7 cellular contexts compared by ENCODE assay signal in the genomic region with DNA sequence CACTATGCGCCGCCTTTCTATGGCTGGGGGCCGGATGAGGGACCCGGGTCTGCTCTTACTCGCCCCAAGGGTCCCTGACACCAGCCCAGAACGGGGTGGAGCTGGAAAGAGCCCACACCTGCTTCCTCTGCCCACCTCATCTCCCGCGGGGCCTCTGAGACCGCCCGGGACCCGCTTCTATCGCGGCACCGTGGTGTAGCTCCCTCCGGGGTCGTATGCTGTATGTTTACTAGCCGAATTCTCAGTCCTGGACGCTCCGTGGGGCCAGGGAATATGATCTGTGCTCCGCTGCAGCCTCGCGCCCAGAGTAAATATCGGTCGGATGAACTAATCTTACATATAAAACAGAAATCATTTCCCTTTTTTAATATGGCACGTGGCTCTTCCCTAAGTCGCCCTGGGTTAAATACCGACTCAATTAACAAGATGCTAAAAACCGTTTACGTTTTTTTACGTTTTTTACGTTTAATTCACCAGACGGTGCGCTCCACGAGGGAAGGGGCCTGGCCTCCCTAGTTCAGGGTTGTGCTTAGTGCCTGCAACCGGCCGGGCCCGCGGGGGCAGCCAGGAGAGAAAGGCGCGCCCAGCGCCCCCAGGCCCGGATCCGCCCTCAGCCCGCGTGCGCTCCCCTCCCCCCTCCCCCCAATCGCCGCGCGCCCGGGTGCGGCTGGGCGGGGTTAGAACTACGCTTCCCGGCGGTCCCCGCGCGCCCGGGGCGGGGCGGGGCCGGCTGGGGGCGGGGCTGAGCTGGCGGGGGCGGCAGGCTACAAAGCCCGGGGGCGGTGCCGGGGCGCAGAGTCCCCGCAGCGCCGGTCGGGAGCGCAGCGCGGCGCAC. TPM values are rescaled to one million over a fixed set of nuclear protein-coding genes. Genes with fewer than 3 reads are reported as not detected.
A peak's percentile ranks its signal among the peaks of the same experiment; 100 is the strongest.
DNase-seq lines count a peak whose midpoint lies in the region; ATAC-seq, FAIRE-seq and TF ChIP-seq lines count a peak whose summit lies in the region.

A gene (plus strand): TSS at position 793 of the 835 bp plus-strand sequence. CDS start 186 bp downstream, outside the sequence.

- H3K4me2 ChIP-seq in keratinocyte (ENCODE audit: control insufficient read depth, extremely low read depth, insufficient read depth, low read depth, low read length) = peak within 1 kb of the TSS; percentile 83

- peak; percentile 75 for TF ChIP-seq POLR2A in GM10847 (IDR thresholded peaks at IDR 0.05; ENCODE audit: extremely low read depth, insufficient read length)

- H3K27me3 ChIP-seq in keratinocyte (ENCODE audit: control insufficient read depth, extremely low read depth, insufficient read depth, low read length) = no peaks in the 10 kb centered on the region

- H3K27ac Mint-ChIP-seq in WTC11 = peak within 1 kb of the TSS; percentile 94

- H3K9ac ChIP-seq in keratinocyte (ENCODE audit: control insufficient read depth, extremely low read depth, insufficient read depth, low read length) = peak within 1 kb of the TSS; percentile 56

- peak within 1 kb of the TSS; percentile 70 for H2AFZ ChIP-seq in keratinocyte (ENCODE audit: control insufficient read depth, low read length)

- H3K27ac ChIP-seq in caudate nucleus (ENCODE audit: low read depth, low read length) (peak within 1 kb of the TSS; percentile 58), keratinocyte (ENCODE audit: control insufficient read depth, insufficient read depth, low read length) (peak within 1 kb of the TSS; percentile 36)

- no peaks in the 10 kb centered on the region for H3K79me2 ChIP-seq in keratinocyte (ENCODE audit: control insufficient read depth, insufficient read depth, low read length)

- CTCF ChIA-PET in WTC11 (lab: Charles Lee) = interaction anchor here (0.5 to 3.6 kb wide), 10 partner anchors 9 to 301 kb away, joined by 3 to 16 read pairs (median 5); no protein-coding TSS in a partner anchor

- TF ChIP-seq CTCF in HFF-Myc (IDR thresholded peaks at IDR 0.05; ENCODE audit: low read depth, low read length, missing control alignments) = no peak
- TF ChIP-seq CTCF in WTC11 (IDR thresholded peaks at IDR 0.05) = no peak
- no peak for TF ChIP-seq CTCF in keratinocyte (optimal IDR thresholded peaks at IDR 0.05 in 1 of 3, IDR thresholded peaks at IDR 0.05 in 1 of 3, conservative IDR thresholded peaks at IDR 0.05 in 1 of 3; ENCODE audit: extremely low read depth in 1 of 3, insufficient read depth in 2 of 3, low read length in 3 of 3)

- peaks cover 18% of the 10 kb centered on the region for H3K36me3 Mint-ChIP-seq in WTC11

- no peaks in the 10 kb centered on the region for H3K9me3 Mint-ChIP-seq in WTC11

- peaks cover 0 to 6% of the 10 kb centered on the region in 2 experiments for H3K36me3 ChIP-seq in keratinocyte (ENCODE audit: control insufficient read depth in 2 of 2, extremely low read depth in 1 of 2, insufficient read depth in 2 of 2, low read length in 2 of 2)

- H3K4me3 ChIP-seq in HFF-Myc (replicated peaks; ENCODE audit: low read depth, low read length) (peak within 1 kb of the TSS; percentile 71), keratinocyte (ENCODE audit: control insufficient read depth in 2 of 3, extremely low read depth in 1 of 3, insufficient read depth in 2 of 3, low read depth in 1 of 3, low read length in 3 of 3) (peak within 1 kb of the TSS; percentile 51 to 64 (median 62))

- POLR2A ChIA-PET in WTC11 (lab: Charles Lee) = interaction anchor here (1.1 to 1.6 kb wide), 2 partner anchors 42 to 45 kb away, joined by 4 to 6 read pairs; no protein-coding TSS in a partner anchor

- H4K20me1 ChIP-seq in keratinocyte (ENCODE audit: control insufficient read depth, extremely low read depth, insufficient read depth, low read length) = no peaks in the 10 kb centered on the region

- H3K27me3 Mint-ChIP-seq in WTC11 (ENCODE audit: low read depth) = no peaks in the 10 kb centered on the region

- dilution Hi-C loops in keratinocyte (cut with MboI; ENCODE audit: extremely low pct_ligation_motif_present, low sequenced_read_pairs) = no loop called here

- H3K9me1 ChIP-seq in keratinocyte (ENCODE audit: control insufficient read depth, extremely low read depth, insufficient read depth, low read length) = no peaks in the 10 kb centered on the region

- no peak for FAIRE-seq in keratinocyte (lab: Jason Lieb, UNC)

- peak within 1 kb of the TSS; percentile 84 for H3K4me3 Mint-ChIP-seq in WTC11

- ATAC-seq in WTC11 = peak; percentile 63

- H3K4me1 Mint-ChIP-seq in WTC11 = peaks cover 36% of the 10 kb centered on the region

- peaks cover 21% of the 10 kb centered on the region for H3K4me1 ChIP-seq in keratinocyte (ENCODE audit: control insufficient read depth, extremely low read depth, insufficient read depth, low read length)

- no peaks in the 10 kb centered on the region for H3K9me3 ChIP-seq in keratinocyte (ENCODE audit: control insufficient read depth, low read depth, low read length)

- DNase-seq in HFF-Myc (ENCODE audit: extremely low read depth, low read depth) = no peak
- peak; percentile 64 for DNase-seq in NCI-H1105 (lab: John Stamatoyannopoulos, UW)
- peak; percentile 78 for DNase-seq in WTC11 (ENCODE audit: low spot score)
- DNase-seq in caudate nucleus (lab: John Stamatoyannopoulos, UW) = peak in 53 of 61 donors; percentile 23 to 86 (median 60)
- DNase-seq in keratinocyte (ENCODE audit: low read depth, low spot score) = no peak
- DNase-seq in stimulated activated CD4-positive, alpha-beta T cell treated with anti-CD3 and anti-CD28 coated beads, Interleukin-12 subunit alpha, Interleukin-12 subunit beta, amount 100 ng/mL, for 48 hours (ENCODE audit: low read depth in 2 of 3, low spot score in 1 of 3) = peak; percentile 73 to 78 (median 75)

TF ChIP-seq in WTC11, 78 proteins besides CTCF, POLR2A, EP300 and RAD21 (continues in another document):
- TF ChIP-seq GABPB1 (CRISPR knock-in tag; IDR thresholded peaks at IDR 0.05) (0 out of 2 replicates have a peak, but pooled peaks have one; percentile 14), SP1 (CRISPR knock-in tag; conservative IDR thresholded peaks at IDR 0.05) (peak; percentile 86), ZNF423 (CRISPR knock-in tag; IDR thresholded peaks at IDR 0.05) (no peak), RELA (CRISPR knock-in tag; IDR thresholded peaks at IDR 0.05; ENCODE audit: borderline replicate concordance) (no peak), TCF7 (CRISPR knock-in tag; IDR thresholded peaks at IDR 0.05; ENCODE audit: low read depth) (no peak), SOX15 (CRISPR knock-in tag; IDR thresholded peaks at IDR 0.05) (no peak)
- TF ChIP-seq, protein P1, sequence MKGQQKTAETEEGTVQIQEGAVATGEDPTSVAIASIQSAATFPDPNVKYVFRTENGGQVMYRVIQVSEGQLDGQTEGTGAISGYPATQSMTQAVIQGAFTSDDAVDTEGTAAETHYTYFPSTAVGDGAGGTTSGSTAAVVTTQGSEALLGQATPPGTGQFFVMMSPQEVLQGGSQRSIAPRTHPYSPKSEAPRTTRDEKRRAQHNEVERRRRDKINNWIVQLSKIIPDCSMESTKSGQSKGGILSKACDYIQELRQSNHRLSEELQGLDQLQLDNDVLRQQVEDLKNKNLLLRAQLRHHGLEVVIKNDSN (CRISPR knock-in tag; IDR thresholded peaks at IDR 0.05) = no peak
- TF ChIP-seq, protein P2, sequence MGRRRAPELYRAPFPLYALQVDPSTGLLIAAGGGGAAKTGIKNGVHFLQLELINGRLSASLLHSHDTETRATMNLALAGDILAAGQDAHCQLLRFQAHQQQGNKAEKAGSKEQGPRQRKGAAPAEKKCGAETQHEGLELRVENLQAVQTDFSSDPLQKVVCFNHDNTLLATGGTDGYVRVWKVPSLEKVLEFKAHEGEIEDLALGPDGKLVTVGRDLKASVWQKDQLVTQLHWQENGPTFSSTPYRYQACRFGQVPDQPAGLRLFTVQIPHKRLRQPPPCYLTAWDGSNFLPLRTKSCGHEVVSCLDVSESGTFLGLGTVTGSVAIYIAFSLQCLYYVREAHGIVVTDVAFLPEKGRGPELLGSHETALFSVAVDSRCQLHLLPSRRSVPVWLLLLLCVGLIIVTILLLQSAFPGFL (CRISPR knock-in tag; IDR thresholded peaks at IDR 0.05; ENCODE audit: borderline replicate concordance) = no peak
- TF ChIP-seq, protein P3, sequence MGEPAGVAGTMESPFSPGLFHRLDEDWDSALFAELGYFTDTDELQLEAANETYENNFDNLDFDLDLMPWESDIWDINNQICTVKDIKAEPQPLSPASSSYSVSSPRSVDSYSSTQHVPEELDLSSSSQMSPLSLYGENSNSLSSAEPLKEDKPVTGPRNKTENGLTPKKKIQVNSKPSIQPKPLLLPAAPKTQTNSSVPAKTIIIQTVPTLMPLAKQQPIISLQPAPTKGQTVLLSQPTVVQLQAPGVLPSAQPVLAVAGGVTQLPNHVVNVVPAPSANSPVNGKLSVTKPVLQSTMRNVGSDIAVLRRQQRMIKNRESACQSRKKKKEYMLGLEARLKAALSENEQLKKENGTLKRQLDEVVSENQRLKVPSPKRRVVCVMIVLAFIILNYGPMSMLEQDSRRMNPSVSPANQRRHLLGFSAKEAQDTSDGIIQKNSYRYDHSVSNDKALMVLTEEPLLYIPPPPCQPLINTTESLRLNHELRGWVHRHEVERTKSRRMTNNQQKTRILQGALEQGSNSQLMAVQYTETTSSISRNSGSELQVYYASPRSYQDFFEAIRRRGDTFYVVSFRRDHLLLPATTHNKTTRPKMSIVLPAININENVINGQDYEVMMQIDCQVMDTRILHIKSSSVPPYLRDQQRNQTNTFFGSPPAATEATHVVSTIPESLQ (CRISPR knock-in tag; IDR thresholded peaks at IDR 0.05) = no peak
- TF ChIP-seq, protein P4, sequence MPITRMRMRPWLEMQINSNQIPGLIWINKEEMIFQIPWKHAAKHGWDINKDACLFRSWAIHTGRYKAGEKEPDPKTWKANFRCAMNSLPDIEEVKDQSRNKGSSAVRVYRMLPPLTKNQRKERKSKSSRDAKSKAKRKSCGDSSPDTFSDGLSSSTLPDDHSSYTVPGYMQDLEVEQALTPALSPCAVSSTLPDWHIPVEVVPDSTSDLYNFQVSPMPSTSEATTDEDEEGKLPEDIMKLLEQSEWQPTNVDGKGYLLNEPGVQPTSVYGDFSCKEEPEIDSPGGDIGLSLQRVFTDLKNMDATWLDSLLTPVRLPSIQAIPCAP (CRISPR knock-in tag; IDR thresholded peaks at IDR 0.05) = no peak
- TF ChIP-seq, protein P5, sequence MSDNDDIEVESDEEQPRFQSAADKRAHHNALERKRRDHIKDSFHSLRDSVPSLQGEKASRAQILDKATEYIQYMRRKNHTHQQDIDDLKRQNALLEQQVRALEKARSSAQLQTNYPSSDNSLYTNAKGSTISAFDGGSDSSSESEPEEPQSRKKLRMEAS (CRISPR knock-in tag; IDR thresholded peaks at IDR 0.05) = peak; percentile 33; the same call in 1 of the 2 replicates

RNA-seq across cellular contexts. Expression of the gene that starts here (rescaled TPM):
- total RNA-seq in WTC11 (2021) = 60.5 to 69.0 TPM (median 61.1 TPM) in 3 replicates
- 5.1 to 6.7 TPM (median 5.7 TPM) in 3 replicates for polyA plus RNA-seq in keratinocyte
- 1.1 TPM for polyA plus RNA-seq in keratinocyte (2011; ENCODE audit: low read depth)
- polyA plus RNA-seq in keratinocyte (2011; cell fraction: cytosol; rRNA removed) = 4.3 and 8.2 TPM in 2 replicates
- polyA plus RNA-seq in keratinocyte (2011; cell fraction: nucleus; rRNA removed) = 5.3 and 7.9 TPM in 2 replicates
- 1.9 and 7.4 TPM in 2 replicates for polyA plus RNA-seq in keratinocyte (2012; ENCODE audit: low replicate concordance)
- 3.5 to 4.2 TPM (median 4.1 TPM) in 3 replicates for polyA minus RNA-seq in keratinocyte
- polyA minus RNA-seq in keratinocyte (2011; cell fraction: cytosol; rRNA and poly(A)+ RNA removed) = 18.4 TPM
- 2.7 and 3.7 TPM in 2 replicates for polyA minus RNA-seq in keratinocyte (2011; cell fraction: nucleus; rRNA and poly(A)+ RNA removed)

Comparison
In these comparisons a context has a peak if more than half of its experiments do, and no peak if none do; other contexts are left out.
1. DNase-seq: peak in NCI-H1105 (single experiment), WTC11 (single experiment), caudate nucleus (53 of 61) and stimulated activated CD4-positive, alpha-beta T cell treated with anti-CD3 and anti-CD28 coated beads, Interleukin-12 subunit alpha, Interleukin-12 subunit beta, amount 100 ng/mL, for 48 hours (3 of 3); none in HFF-Myc (single experiment) and keratinocyte (single experiment).